In the genomic region with DNA sequence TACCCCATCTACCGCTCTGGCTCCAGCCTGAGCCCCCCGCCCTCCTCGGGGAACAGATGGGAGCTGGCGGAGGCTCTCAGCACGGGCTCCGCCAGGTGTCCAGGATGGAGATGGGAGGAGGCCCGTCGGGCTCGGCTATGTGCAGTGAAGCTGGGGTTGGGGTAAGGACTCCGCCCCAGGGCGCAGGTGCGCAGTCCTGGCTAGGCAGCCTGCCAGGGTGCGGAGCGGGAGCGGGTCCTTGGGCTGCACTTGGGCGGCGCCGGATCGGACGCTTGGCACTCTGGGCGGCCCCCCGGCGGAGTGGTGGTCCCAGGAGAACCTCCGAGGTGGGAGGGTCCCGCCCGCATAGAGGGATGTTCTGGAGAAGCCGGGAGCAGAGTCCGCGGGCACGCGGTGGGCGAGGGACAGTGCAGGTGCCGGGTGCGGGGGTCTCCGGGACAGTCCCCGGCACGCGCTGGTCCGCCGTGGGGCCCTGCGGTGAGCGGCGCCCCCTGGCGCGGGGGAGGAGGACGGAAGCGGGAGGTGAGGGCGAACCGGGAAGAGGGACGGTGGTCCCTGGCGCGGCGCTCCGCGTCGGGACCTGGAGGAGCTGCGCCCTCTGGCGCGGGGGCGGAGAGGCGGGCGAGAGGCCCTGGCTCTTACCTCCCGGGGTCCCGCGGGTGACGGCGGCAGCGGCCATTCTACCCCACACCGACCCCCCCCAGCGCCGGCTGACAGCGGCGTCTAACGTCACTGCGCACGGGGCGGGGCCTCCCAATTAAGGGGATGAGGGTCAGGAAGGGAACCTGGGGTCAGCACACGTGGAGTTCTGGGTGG, we compare ENCODE assay signal across 8 cellular contexts. TPM values are rescaled to one million over a fixed set of nuclear protein-coding genes. Genes with fewer than 3 reads are reported as not detected.
A peak's percentile ranks its signal among the peaks of the same experiment; 100 is the strongest.
DNase-seq lines count a peak whose midpoint lies in the region; ATAC-seq and TF ChIP-seq lines count a peak whose summit lies in the region.

A gene with protein sequence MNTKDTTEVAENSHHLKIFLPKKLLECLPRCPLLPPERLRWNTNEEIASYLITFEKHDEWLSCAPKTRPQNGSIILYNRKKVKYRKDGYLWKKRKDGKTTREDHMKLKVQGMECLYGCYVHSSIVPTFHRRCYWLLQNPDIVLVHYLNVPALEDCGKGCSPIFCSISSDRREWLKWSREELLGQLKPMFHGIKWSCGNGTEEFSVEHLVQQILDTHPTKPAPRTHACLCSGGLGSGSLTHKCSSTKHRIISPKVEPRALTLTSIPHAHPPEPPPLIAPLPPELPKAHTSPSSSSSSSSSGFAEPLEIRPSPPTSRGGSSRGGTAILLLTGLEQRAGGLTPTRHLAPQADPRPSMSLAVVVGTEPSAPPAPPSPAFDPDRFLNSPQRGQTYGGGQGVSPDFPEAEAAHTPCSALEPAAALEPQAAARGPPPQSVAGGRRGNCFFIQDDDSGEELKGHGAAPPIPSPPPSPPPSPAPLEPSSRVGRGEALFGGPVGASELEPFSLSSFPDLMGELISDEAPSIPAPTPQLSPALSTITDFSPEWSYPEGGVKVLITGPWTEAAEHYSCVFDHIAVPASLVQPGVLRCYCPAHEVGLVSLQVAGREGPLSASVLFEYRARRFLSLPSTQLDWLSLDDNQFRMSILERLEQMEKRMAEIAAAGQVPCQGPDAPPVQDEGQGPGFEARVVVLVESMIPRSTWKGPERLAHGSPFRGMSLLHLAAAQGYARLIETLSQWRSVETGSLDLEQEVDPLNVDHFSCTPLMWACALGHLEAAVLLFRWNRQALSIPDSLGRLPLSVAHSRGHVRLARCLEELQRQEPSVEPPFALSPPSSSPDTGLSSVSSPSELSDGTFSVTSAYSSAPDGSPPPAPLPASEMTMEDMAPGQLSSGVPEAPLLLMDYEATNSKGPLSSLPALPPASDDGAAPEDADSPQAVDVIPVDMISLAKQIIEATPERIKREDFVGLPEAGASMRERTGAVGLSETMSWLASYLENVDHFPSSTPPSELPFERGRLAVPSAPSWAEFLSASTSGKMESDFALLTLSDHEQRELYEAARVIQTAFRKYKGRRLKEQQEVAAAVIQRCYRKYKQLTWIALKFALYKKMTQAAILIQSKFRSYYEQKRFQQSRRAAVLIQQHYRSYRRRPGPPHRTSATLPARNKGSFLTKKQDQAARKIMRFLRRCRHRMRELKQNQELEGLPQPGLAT (minus strand): TSS at position 725 of the 816 bp plus-strand sequence. CDS start 1,453 bp downstream, outside the sequence.

- peak; percentile 93 for TF ChIP-seq CTCF in CD14-positive monocyte (IDR thresholded peaks at IDR 0.05)
- peak; percentile 69 for TF ChIP-seq CTCF in mesothelial cell of epicardium (IDR thresholded peaks at IDR 0.05; ENCODE audit: unreplicated experiment)

- H3K36me3 Mint-ChIP-seq in CD14-positive monocyte (peaks cover 31 to 38% of the 10 kb centered on the region in 2 donors), mesothelial cell of epicardium (peaks cover 4% of the 10 kb centered on the region)

- in situ Hi-C loops in endometrial microvascular endothelial cells (cut with HindIII; ENCODE audit: inconsistent ontology term, low pct_unique_long_range_greater_than_20kb, low sequenced_read_pairs) = no loop called here

- DNase-seq in CD14-positive monocyte (ENCODE audit: low spot score) (peak; percentile 86), NOMO-1 treated with DMSO at 0.1 percent for 48 hours (lab: John Stamatoyannopoulos, UW; ENCODE audit: unreplicated experiment) (peak; percentile 81), mesothelial cell of epicardium (ENCODE audit: low spot score in 2 of 2, unreplicated experiment in 2 of 2) (peak; percentile 57 to 76)
- DNase-seq in activated CD8-positive, alpha-beta memory T cell treated with anti-CD3 and anti-CD28 coated beads, Interleukin-2, amount 50 U/mL, for 1 hour (ENCODE audit: extremely low read depth) = peak; percentile 64
- DNase-seq in stimulated activated CD8-positive, alpha-beta memory T cell treated with anti-CD3 and anti-CD28 coated beads, Interleukin-2, amount 100 ng/mL, for 1 hour (ENCODE audit: low read depth in 2 of 2) = peak; percentile 78 to 79

- peak within 1 kb of the TSS; percentile 84 to 97 (median 96) for H3K27ac Mint-ChIP-seq in CD14-positive monocyte
- H3K27ac Mint-ChIP-seq in mesothelial cell of epicardium = peak within 1 kb of the TSS; percentile 89

- H3K4me1 Mint-ChIP-seq in CD14-positive monocyte (peaks cover 47% of the 10 kb centered on the region), mesothelial cell of epicardium (peaks cover 27% of the 10 kb centered on the region)

- peak within 1 kb of the TSS; percentile 92 to 96 for H3K4me3 Mint-ChIP-seq in CD14-positive monocyte
- H3K4me3 Mint-ChIP-seq in mesothelial cell of epicardium = peak within 1 kb of the TSS; percentile 81

- H3K9me3 Mint-ChIP-seq in CD14-positive monocyte = peaks cover 0 to 2% (median 0%) of the 10 kb centered on the region in 7 donors
- H3K9me3 Mint-ChIP-seq in mesothelial cell of epicardium = no peaks in the 10 kb centered on the region

- ATAC-seq in GM19372 (IDR thresholded peaks at IDR 0.05; ENCODE audit: low read depth, unreplicated experiment) = peak; percentile 70
- ATAC-seq in HG03571 (IDR thresholded peaks at IDR 0.05; ENCODE audit: unreplicated experiment) = peak; percentile 58

- H3K27me3 Mint-ChIP-seq in CD14-positive monocyte (ENCODE audit: low read depth in 3 of 3) (peaks cover 0 to 1% (median 0%) of the 10 kb centered on the region in 3 donors), mesothelial cell of epicardium (ENCODE audit: low read depth) (no peaks in the 10 kb centered on the region)

- intact Hi-C loops in CD14-positive monocyte (cut with micrococcal nuclease) = loop anchor here (5.0 kb wide), 2 partner anchors 35 to 80 kb away; partner anchors contain the start of gene ENO3 (in 1 of the 2)

RNA-seq across cellular contexts. Expression of the gene that starts here (rescaled TPM):
- polyA plus RNA-seq in CD14-positive monocyte = 1 to 10 TPM; 7.1 to 7.6 TPM
- total RNA-seq in endometrial microvascular endothelial cells (ENCODE audit: inconsistent ontology term) = 17.6 TPM
- total RNA-seq in mesothelial cell of epicardium = 27.0 to 31.6 TPM (median 31.2 TPM) in 3 replicates

Comparison
In these comparisons a context has a peak if more than half of its experiments do, and no peak if none do; other contexts are left out.
1. Peak in every context shown above with its lines: DNase-seq and ATAC-seq.